In genomic region chr16:89159174-89159849, GRCh38 we compare ENCODE assay signal across 1 cellular context.
TF ChIP-seq lines count a peak whose summit lies in the region.

No MANE protein-coding gene starts in this region.

TF ChIP-seq in HepG2, 621 proteins besides CTCF, POLR2A, EP300 and RAD21 (continued from another document and continues in another):
- no peak for TF ChIP-seq SRSF4 (IDR thresholded peaks at IDR 0.05; ENCODE audit: low read depth, low read length, poor library complexity, severe bottlenecking)
- TF ChIP-seq ZNF33B (CRISPR knock-in tag; IDR thresholded peaks at IDR 0.05): peak; percentile 98
- TF ChIP-seq STAT6 (CRISPR knock-in tag; IDR thresholded peaks at IDR 0.05; ENCODE audit: borderline replicate concordance): no peak
- TF ChIP-seq ZNF841 (CRISPR knock-in tag; IDR thresholded peaks at IDR 0.05; ENCODE audit: borderline replicate concordance): no peak
- TF ChIP-seq RBM39 (IDR thresholded peaks at IDR 0.05; ENCODE audit: low read depth, low read length, poor library complexity, severe bottlenecking): no peak
- TF ChIP-seq NFIB (CRISPR knock-in tag; IDR thresholded peaks at IDR 0.05; ENCODE audit: borderline replicate concordance): no peak
- TF ChIP-seq SP140L (CRISPR knock-in tag; IDR thresholded peaks at IDR 0.05; ENCODE audit: borderline replicate concordance): no peak
- peak; percentile 53; the same call in 1 of the 2 replicates for TF ChIP-seq ZNF343 (CRISPR knock-in tag; IDR thresholded peaks at IDR 0.05)
- TF ChIP-seq ZNF382 (CRISPR knock-in tag; IDR thresholded peaks at IDR 0.05; ENCODE audit: borderline replicate concordance): no peak
- TF ChIP-seq SYNCRIP (IDR thresholded peaks at IDR 0.05; ENCODE audit: insufficient read depth, low read depth, low read length): no peak
- TF ChIP-seq U2AF1 (optimal IDR thresholded peaks at IDR 0.05; ENCODE audit: low read depth, low read length): no peak
- peak; percentile 96 for TF ChIP-seq CENPT (CRISPR knock-in tag; IDR thresholded peaks at IDR 0.05; ENCODE audit: low read depth)
- no peak for TF ChIP-seq PHF5A (CRISPR knock-in tag; IDR thresholded peaks at IDR 0.05; ENCODE audit: low read depth, unreplicated experiment)
- peak; percentile 74 for TF ChIP-seq ZNF589 (CRISPR knock-in tag; conservative IDR thresholded peaks at IDR 0.05)
- TF ChIP-seq ZNF101 (CRISPR knock-in tag; IDR thresholded peaks at IDR 0.05; ENCODE audit: borderline replicate concordance, low read depth): no peak
- TF ChIP-seq ZNF205 (CRISPR knock-in tag; IDR thresholded peaks at IDR 0.05): peak; percentile 72
- peak; percentile 36; the same call in 1 of the 2 replicates for TF ChIP-seq ZIK1 (CRISPR knock-in tag; IDR thresholded peaks at IDR 0.05; ENCODE audit: borderline replicate concordance, low read depth)
- no peak for TF ChIP-seq ZFP36L2 (CRISPR knock-in tag; IDR thresholded peaks at IDR 0.05)
- peak; percentile 61; the same call in 1 of the 2 replicates for TF ChIP-seq ZNF441 (CRISPR knock-in tag; IDR thresholded peaks at IDR 0.05; ENCODE audit: borderline replicate concordance)
- no peak for TF ChIP-seq ZNF780A (CRISPR knock-in tag; IDR thresholded peaks at IDR 0.05)
- TF ChIP-seq, protein P1, sequence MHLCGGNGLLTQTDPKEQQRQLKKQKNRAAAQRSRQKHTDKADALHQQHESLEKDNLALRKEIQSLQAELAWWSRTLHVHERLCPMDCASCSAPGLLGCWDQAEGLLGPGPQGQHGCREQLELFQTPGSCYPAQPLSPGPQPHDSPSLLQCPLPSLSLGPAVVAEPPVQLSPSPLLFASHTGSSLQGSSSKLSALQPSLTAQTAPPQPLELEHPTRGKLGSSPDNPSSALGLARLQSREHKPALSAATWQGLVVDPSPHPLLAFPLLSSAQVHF (CRISPR knock-in tag; IDR thresholded peaks at IDR 0.05): peak; percentile 91; the same call in 1 of the 2 replicates
- TF ChIP-seq PAF1 (CRISPR knock-in tag; IDR thresholded peaks at IDR 0.05): no peak
- TF ChIP-seq POLR2AphosphoS5 (IDR thresholded peaks at IDR 0.05; ENCODE audit: low read depth, low read length): no peak
- TF ChIP-seq ZNF674 (CRISPR knock-in tag; IDR thresholded peaks at IDR 0.05; ENCODE audit: low read depth): no peak
- TF ChIP-seq ARHGAP35 (CRISPR knock-in tag; IDR thresholded peaks at IDR 0.05; ENCODE audit: borderline replicate concordance): peak; percentile 61
- TF ChIP-seq SRSF9 (IDR thresholded peaks at IDR 0.05; ENCODE audit: borderline replicate concordance, insufficient read depth, low read depth, low read length, poor library complexity, severe bottlenecking): no peak
- no peak for TF ChIP-seq MBD4 (IDR thresholded peaks at IDR 0.05; ENCODE audit: borderline replicate concordance, low read length)
- no peak for TF ChIP-seq ZNF512B (CRISPR knock-in tag; IDR thresholded peaks at IDR 0.05; ENCODE audit: borderline replicate concordance)
- no peak; the same call in 1 of the 2 replicates for TF ChIP-seq ZNF333 (CRISPR knock-in tag; IDR thresholded peaks at IDR 0.05; ENCODE audit: borderline replicate concordance)
- no peak for TF ChIP-seq ZFP62 (CRISPR knock-in tag; IDR thresholded peaks at IDR 0.05)
- no peak for TF ChIP-seq DDIT3 (CRISPR knock-in tag; IDR thresholded peaks at IDR 0.05)
- peak; percentile 80 for TF ChIP-seq MED1 (CRISPR knock-in tag; IDR thresholded peaks at IDR 0.05)
- TF ChIP-seq TEAD3 (CRISPR knock-in tag; optimal IDR thresholded peaks at IDR 0.05; ENCODE audit: borderline replicate concordance): no peak
- no peak for TF ChIP-seq TRIM22 (IDR thresholded peaks at IDR 0.05)
- no peak; the same call in none of the 2 replicates for TF ChIP-seq ZNF225 (CRISPR knock-in tag; IDR thresholded peaks at IDR 0.05)
- TF ChIP-seq HDAC2 (CRISPR knock-in tag; IDR thresholded peaks at IDR 0.05): peak; percentile 85
- peak; percentile 69 for TF ChIP-seq SAP130 (CRISPR knock-in tag; IDR thresholded peaks at IDR 0.05; ENCODE audit: low read depth)
- TF ChIP-seq EZH2 (conservative IDR thresholded peaks at IDR 0.05; ENCODE audit: low read depth, low read length): no peak; the same call in 1 of the 2 replicates
- TF ChIP-seq ELF4 (CRISPR knock-in tag; IDR thresholded peaks at IDR 0.05; ENCODE audit: borderline replicate concordance): no peak
- TF ChIP-seq GMEB1 (CRISPR knock-in tag; IDR thresholded peaks at IDR 0.05; ENCODE audit: borderline replicate concordance): peak; percentile 71
- no peak for TF ChIP-seq HNRNPUL1 (IDR thresholded peaks at IDR 0.05; ENCODE audit: low read depth, low read length)
- TF ChIP-seq ZNF891 (CRISPR knock-in tag; IDR thresholded peaks at IDR 0.05): no peak
- peak; percentile 68 for TF ChIP-seq ZNF879 (CRISPR knock-in tag; IDR thresholded peaks at IDR 0.05)
- TF ChIP-seq ELF3 (CRISPR knock-in tag; IDR thresholded peaks at IDR 0.05): peak; percentile 86
- TF ChIP-seq HOXA9 (CRISPR knock-in tag; IDR thresholded peaks at IDR 0.05; ENCODE audit: borderline replicate concordance): peak; percentile 88
- TF ChIP-seq, protein P2, sequence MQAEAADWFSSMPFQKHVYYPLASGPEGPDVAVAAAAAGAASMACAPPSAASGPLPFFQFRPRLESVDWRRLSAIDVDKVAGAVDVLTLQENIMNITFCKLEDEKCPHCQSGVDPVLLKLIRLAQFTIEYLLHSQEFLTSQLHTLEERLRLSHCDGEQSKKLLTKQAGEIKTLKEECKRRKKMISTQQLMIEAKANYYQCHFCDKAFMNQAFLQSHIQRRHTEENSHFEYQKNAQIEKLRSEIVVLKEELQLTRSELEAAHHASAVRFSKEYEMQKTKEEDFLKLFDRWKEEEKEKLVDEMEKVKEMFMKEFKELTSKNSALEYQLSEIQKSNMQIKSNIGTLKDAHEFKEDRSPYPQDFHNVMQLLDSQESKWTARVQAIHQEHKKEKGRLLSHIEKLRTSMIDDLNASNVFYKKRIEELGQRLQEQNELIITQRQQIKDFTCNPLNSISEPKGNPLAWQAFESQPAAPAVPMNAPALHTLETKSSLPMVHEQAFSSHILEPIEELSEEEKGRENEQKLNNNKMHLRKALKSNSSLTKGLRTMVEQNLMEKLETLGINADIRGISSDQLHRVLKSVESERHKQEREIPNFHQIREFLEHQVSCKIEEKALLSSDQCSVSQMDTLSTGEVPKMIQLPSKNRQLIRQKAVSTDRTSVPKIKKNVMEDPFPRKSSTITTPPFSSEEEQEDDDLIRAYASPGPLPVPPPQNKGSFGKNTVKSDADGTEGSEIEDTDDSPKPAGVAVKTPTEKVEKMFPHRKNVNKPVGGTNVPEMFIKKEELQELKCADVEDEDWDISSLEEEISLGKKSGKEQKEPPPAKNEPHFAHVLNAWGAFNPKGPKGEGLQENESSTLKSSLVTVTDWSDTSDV (CRISPR knock-in tag; IDR thresholded peaks at IDR 0.05): peak; percentile 73; the same call in 1 of the 2 replicates
